In the genomic region with DNA sequence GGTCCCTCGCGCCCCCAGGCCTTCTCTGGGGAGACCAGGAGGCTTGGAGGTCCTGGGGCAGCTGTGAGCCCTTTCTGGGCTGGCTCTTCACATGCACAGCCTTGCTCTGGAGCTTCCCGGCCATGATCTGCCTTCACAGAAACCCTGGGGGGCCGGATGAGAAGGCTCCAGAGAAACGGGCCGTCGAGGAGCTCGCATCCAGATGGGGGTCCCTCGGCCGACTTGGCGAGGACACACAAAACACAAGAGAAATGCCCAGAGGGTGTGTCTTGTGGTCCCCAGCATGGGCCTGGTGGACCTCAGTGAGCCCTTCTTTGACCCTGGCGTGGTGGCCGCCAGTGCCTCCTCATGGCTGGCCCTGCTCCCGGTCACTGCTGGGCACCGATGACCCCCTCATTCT, we compare ENCODE assay signal across 27 cellular contexts. TPM values are rescaled to one million over a fixed set of nuclear protein-coding genes. Genes with fewer than 3 reads are reported as not detected.
DNase-seq lines count a peak whose midpoint lies in the region; ATAC-seq, FAIRE-seq and TF ChIP-seq lines count a peak whose summit lies in the region.
"Had no signal": no experiment of that assay in that cellular context is flagged by ENCODE, and none has a peak within 500 bp of the region (broad histone marks: within the 10 kb centered on the region; RNA-seq: fewer than 3 reads in every experiment).

No MANE protein-coding gene starts in this region.

- H3K18ac ChIP-seq in neuronal stem cell (ENCODE audit: low read length) = peak overlapping the region; percentile 76

- H3K27ac ChIP-seq in RWPE1 = 0 out of 2 replicates have a peak overlapping the region, but pooled peaks have one; percentile 14
- no peak overlapping the region for H3K27ac ChIP-seq in neuronal stem cell (replicated peaks; ENCODE audit: low read length)
- H3K27ac ChIP-seq: 22Rv1; A549; BLaER1 treated with 17β-estradiol and CSF1 and Interleukin-3, amounts not matched to agents 10 nM and 100 nM; C4-2B had no signal

- ATAC-seq in stimulated activated memory B cell treated with anti-CD40 and anti-IgM and Interleukin-4, amounts not matched to agents 10 μg/mL and 1 μg/mL and 100 μg/mL, for 72 hours = no peak
- ATAC-seq: A549; CD8-positive, alpha-beta T cell; GM12878 had no signal

- POLR2A ChIA-PET in RWPE1 (lab: Yijun Ruan, JAX; ENCODE audit: low non-redundant PET) = no interaction called here
- POLR2A ChIA-PET in activated CD4-positive, alpha-beta memory T cell treated with anti-CD3 and anti-CD28 coated beads for 36 hours (lab: Charles Lee) = interaction anchor here (0.6 kb wide), 1 partner anchor 218 kb away, joined by 3 read pairs; no protein-coding TSS in a partner anchor

- H2BK5ac ChIP-seq in neuronal stem cell (ENCODE audit: low read length) = no peak overlapping the region

- peak overlapping the region; percentile 82 for H2BK12ac ChIP-seq in neuronal stem cell (ENCODE audit: low read length)

- H3K4me3 Mint-ChIP-seq in stimulated activated memory B cell treated with anti-CD40 and anti-IgM and Interleukin-4, amounts not matched to agents 10 μg/mL and 1 μg/mL and 100 μg/mL, for 72 hours = no peak overlapping the region
- no peak overlapping the region for H3K4me3 Mint-ChIP-seq in activated CD4-positive, alpha-beta memory T cell treated with anti-CD3 and anti-CD28 coated beads for 36 hours
- H3K4me3 Mint-ChIP-seq: B cell; CD4-positive, alpha-beta T cell; CD8-positive, alpha-beta T cell had no signal

- peak overlapping the region; percentile 97 for H2AK5ac ChIP-seq in neuronal stem cell (ENCODE audit: low read depth, low read length)

- H2AFZ ChIP-seq in neuronal stem cell (ENCODE audit: low read length) = no peak overlapping the region

- H2BK120ac ChIP-seq in neuronal stem cell (ENCODE audit: low read depth, low read length) = no peak overlapping the region

- H3K9me3 Mint-ChIP-seq in stimulated activated memory B cell treated with anti-CD40 and anti-IgM and Interleukin-4, amounts not matched to agents 10 μg/mL and 1 μg/mL and 100 μg/mL, for 72 hours = no peaks in the 10 kb centered on the region
- H3K9me3 Mint-ChIP-seq in activated CD4-positive, alpha-beta memory T cell treated with anti-CD3 and anti-CD28 coated beads for 36 hours = no peaks in the 10 kb centered on the region
- H3K9me3 Mint-ChIP-seq: CD4-positive, alpha-beta T cell; CD8-positive, alpha-beta T cell had no signal

- H3K79me1 ChIP-seq in neuronal stem cell (ENCODE audit: low read depth, low read length) = peaks cover 2% of the 10 kb centered on the region

- no peak overlapping the region for H3K9ac ChIP-seq in neuronal stem cell (ENCODE audit: low read depth, low read length, poor library complexity)
- H3K9ac ChIP-seq: BLaER1 treated with 17β-estradiol and CSF1 and Interleukin-3, amounts not matched to agents 10 nM and 100 nM had no signal

- H3K27me3 Mint-ChIP-seq in stimulated activated memory B cell treated with anti-CD40 and anti-IgM and Interleukin-4, amounts not matched to agents 10 μg/mL and 1 μg/mL and 100 μg/mL, for 72 hours = peaks cover 87% of the 10 kb centered on the region
- peaks cover 24% of the 10 kb centered on the region for H3K27me3 Mint-ChIP-seq in activated CD4-positive, alpha-beta memory T cell treated with anti-CD3 and anti-CD28 coated beads for 36 hours

- H3K4ac ChIP-seq in neuronal stem cell (ENCODE audit: low read length) = no peak overlapping the region

- H3K27ac Mint-ChIP-seq in stimulated activated memory B cell treated with anti-CD40 and anti-IgM and Interleukin-4, amounts not matched to agents 10 μg/mL and 1 μg/mL and 100 μg/mL, for 72 hours = peak overlapping the region; percentile 32
- H3K27ac Mint-ChIP-seq in activated CD4-positive, alpha-beta memory T cell treated with anti-CD3 and anti-CD28 coated beads for 36 hours = no peak overlapping the region
- H3K27ac Mint-ChIP-seq: B cell; CD4-positive, alpha-beta T cell; CD8-positive, alpha-beta T cell had no signal

- H4K91ac ChIP-seq in neuronal stem cell (ENCODE audit: low read depth, low read length, poor library complexity) = no peak overlapping the region

- H3K36me3 Mint-ChIP-seq in stimulated activated memory B cell treated with anti-CD40 and anti-IgM and Interleukin-4, amounts not matched to agents 10 μg/mL and 1 μg/mL and 100 μg/mL, for 72 hours = no peaks in the 10 kb centered on the region
- no peaks in the 10 kb centered on the region for H3K36me3 Mint-ChIP-seq in activated CD4-positive, alpha-beta memory T cell treated with anti-CD3 and anti-CD28 coated beads for 36 hours
- H3K36me3 Mint-ChIP-seq: CD8-positive, alpha-beta T cell had no signal

- H3K9me3 ChIP-seq in neuronal stem cell (replicated peaks in 1 of 2; ENCODE audit: control insufficient read depth in 2 of 2, insufficient read depth in 1 of 2, low read depth in 1 of 2, low read length in 2 of 2) = no peaks in the 10 kb centered on the region
- H3K9me3 ChIP-seq in MG63 = no peaks in the 10 kb centered on the region
- H3K9me3 ChIP-seq: A549; BLaER1 treated with 17β-estradiol and CSF1 and Interleukin-3, amounts not matched to agents 10 nM and 100 nM; Caco-2 had no signal

- FAIRE-seq in D721Med (lab: Jason Lieb, UNC) = no peak
- FAIRE-seq: A549, GM12878, GM12892, GM18507 had no signal

- peak overlapping the region; percentile 52 for H3K23ac ChIP-seq in neuronal stem cell (ENCODE audit: low read depth, low read length, poor library complexity)

- no peak for DNase-seq in RWPE1 (ENCODE audit: low spot score)
- DNase-seq in ecto neural progenitor cell (ENCODE audit: low spot score) = peak; percentile 47
- no peak for DNase-seq in neuronal stem cell (ENCODE audit: low spot score)
- DNase-seq in MG63 = no peak
- no peak for DNase-seq in D721Med (ENCODE audit: insufficient read length, low spot score)
- DNase-seq in activated CD4-positive, alpha-beta memory T cell treated with anti-CD3 and anti-CD28 coated beads for 36 hours = no peak
- DNase-seq: AML-193; Caco-2; Calu3; CD4-positive, alpha-beta T cell; CD8-positive, alpha-beta T cell; DMS 273 treated with DMSO at 0.1 percent for 48 hours; DMS153; DMS53; DMS79; DND-41; EL; GDM1 had no signal

- H3K4me2 ChIP-seq in neuronal stem cell (ENCODE audit: insufficient read depth, low read length, poor library complexity, severe bottlenecking) = no peak overlapping the region
- H3K4me2 ChIP-seq: A549 had no signal

- intact Hi-C loops in activated CD4-positive, alpha-beta memory T cell treated with anti-CD3 and anti-CD28 coated beads for 36 hours (cut with micrococcal nuclease) = no loop called here

- H3K4me3 ChIP-seq in neuronal stem cell (ENCODE audit: low read length in 2 of 2) = no peak overlapping the region
- H3K4me3 ChIP-seq in MG63 = no peak overlapping the region
- H3K4me3 ChIP-seq: A549; BLaER1 treated with 17β-estradiol and CSF1 and Interleukin-3, amounts not matched to agents 10 nM and 100 nM; GM12878 had no signal

- H3K36me3 ChIP-seq in neuronal stem cell (replicated peaks in 1 of 2; ENCODE audit: control insufficient read depth in 2 of 2, insufficient read depth in 2 of 2, low read length in 2 of 2) = no peaks in the 10 kb centered on the region
- no peaks in the 10 kb centered on the region for H3K36me3 ChIP-seq in MG63
- H3K36me3 ChIP-seq: BLaER1 treated with 17β-estradiol and CSF1 and Interleukin-3, amounts not matched to agents 10 nM and 100 nM had no signal

- H4K8ac ChIP-seq in neuronal stem cell (ENCODE audit: low read depth, low read length) = no peak overlapping the region

- peaks cover 8 to 14% of the 10 kb centered on the region in 2 donors for H3K4me1 ChIP-seq in neuronal stem cell (ENCODE audit: control insufficient read depth in 2 of 2, insufficient read depth in 1 of 2, low read depth in 1 of 2, low read length in 2 of 2)

- no CpG with 5 or more reads among the region's 15 CpGs for WGBS in neuronal stem cell (ENCODE audit: extremely low coverage in 2 of 2, insufficient read length in 2 of 2, insufficient replicate concordance in 1 of 2), 2 donors

- CTCF ChIA-PET in RWPE1 (lab: Yijun Ruan, JAX) = no interaction called here
- CTCF ChIA-PET in activated CD4-positive, alpha-beta memory T cell treated with anti-CD3 and anti-CD28 coated beads for 36 hours (lab: Charles Lee) = no interaction called here

- peaks cover 0 to 41% (median 7%) of the 10 kb centered on the region in 3 experiments for H3K27me3 ChIP-seq in neuronal stem cell (ENCODE audit: control insufficient read depth in 3 of 3, insufficient read depth in 3 of 3, low read depth in 1 of 3, low read length in 3 of 3)
- H3K27me3 ChIP-seq in MG63 = no peaks in the 10 kb centered on the region

- peaks cover 17% of the 10 kb centered on the region for H3K4me1 Mint-ChIP-seq in stimulated activated memory B cell treated with anti-CD40 and anti-IgM and Interleukin-4, amounts not matched to agents 10 μg/mL and 1 μg/mL and 100 μg/mL, for 72 hours
- H3K4me1 Mint-ChIP-seq in activated CD4-positive, alpha-beta memory T cell treated with anti-CD3 and anti-CD28 coated beads for 36 hours (ENCODE audit: low read depth) = peaks cover 17% of the 10 kb centered on the region

- peak overlapping the region; percentile 14 for H3K14ac ChIP-seq in neuronal stem cell (ENCODE audit: low read length)

- peak overlapping the region; percentile 69 for H2BK15ac ChIP-seq in neuronal stem cell (ENCODE audit: low read length)

- no peak for TF ChIP-seq CTCF in RWPE1 (conservative IDR thresholded peaks at IDR 0.05; ENCODE audit: low read depth)
- TF ChIP-seq CTCF in D721Med (IDR thresholded peaks at IDR 0.05; ENCODE audit: insufficient read depth, missing control alignments) = no peak

RNA-seq across cellular contexts. Expression of gene BAHCC1, which starts 26.6 kb away (rescaled TPM):
- polyA plus RNA-seq in neuronal stem cell (2013, experiment 1 of 2) = 15.9 TPM
- 17.5 TPM for polyA plus RNA-seq in neuronal stem cell (2013, experiment 2 of 2)
- total RNA-seq in MG63 (2014; rRNA removed; shearing (Covaris generic); ENCODE audit: low replicate concordance) = 3.6 and 10.4 TPM in 2 replicates
- under 1 TPM in 1 of 2 experiments, not detected in 1; 0.10 TPM for total RNA-seq in activated CD4-positive, alpha-beta memory T cell treated with anti-CD3 and anti-CD28 coated beads for 36 hours
